Comparison of ENCODE assay signal across 13 cellular contexts in genomic region chr9:37952731-37953130, GRCh38. TPM values are rescaled to one million over a fixed set of nuclear protein-coding genes. Genes with fewer than 3 reads are reported as not detected.
DNase-seq lines count a peak whose midpoint lies in the region; FAIRE-seq and TF ChIP-seq lines count a peak whose summit lies in the region.
"Had no signal": no experiment of that assay in that cellular context is flagged by ENCODE, and none has a peak within 500 bp of the region (broad histone marks: within the 10 kb centered on the region; RNA-seq: fewer than 3 reads in every experiment).

No MANE protein-coding gene starts in this region.

- H3K4me3 ChIP-seq in AG10803 (ENCODE audit: low read length) (no peak overlapping the region), brain microvascular endothelial cell (ENCODE audit: low read depth, low read length) (no peak overlapping the region), keratinocyte (ENCODE audit: control insufficient read depth in 2 of 3, extremely low read depth in 1 of 3, insufficient read depth in 2 of 3, low read depth in 1 of 3, low read length in 3 of 3) (no peak overlapping the region), BE2C (ENCODE audit: low read depth, low read length) (no peak overlapping the region)
- H3K4me3 ChIP-seq: pancreas had no signal

- H3K4me1 Mint-ChIP-seq in HFFc6 (ENCODE audit: low read depth): peaks cover 64% of the 10 kb centered on the region
- H3K4me1 Mint-ChIP-seq in mesothelial cell of epicardium: peaks cover 16% of the 10 kb centered on the region

- peak; percentile 92 for FAIRE-seq in keratinocyte (lab: Jason Lieb, UNC)
- FAIRE-seq: pancreas had no signal

- dilution Hi-C loops in keratinocyte (cut with MboI; ENCODE audit: extremely low pct_ligation_motif_present, low sequenced_read_pairs): no loop called here

- H2AFZ ChIP-seq in keratinocyte (ENCODE audit: control insufficient read depth, low read length): no peak overlapping the region

- H3K79me2 ChIP-seq in keratinocyte (ENCODE audit: control insufficient read depth, insufficient read depth, low read length): peaks cover 5% of the 10 kb centered on the region

- peaks cover 47% of the 10 kb centered on the region for H3K36me3 Mint-ChIP-seq in HFFc6 (ENCODE audit: low read depth)
- H3K36me3 Mint-ChIP-seq in mesothelial cell of epicardium: peaks cover 38% of the 10 kb centered on the region

- H3K27me3 ChIP-seq in brain microvascular endothelial cell (replicated peaks) (no peaks in the 10 kb centered on the region), keratinocyte (ENCODE audit: control insufficient read depth, extremely low read depth, insufficient read depth, low read length) (no peaks in the 10 kb centered on the region), BE2C (no peaks in the 10 kb centered on the region)
- H3K27me3 ChIP-seq: pancreas had no signal

- H3K27ac ChIP-seq in brain microvascular endothelial cell (peak overlapping the region; percentile 90), keratinocyte (ENCODE audit: control insufficient read depth, insufficient read depth, low read length) (peak overlapping the region; percentile 95)

- no peaks in the 10 kb centered on the region for H3K9me3 ChIP-seq in keratinocyte (ENCODE audit: control insufficient read depth, low read depth, low read length)
- H3K9me3 ChIP-seq in BE2C: no peaks in the 10 kb centered on the region
- H3K9me3 ChIP-seq: pancreas had no signal

- H3K4me3 Mint-ChIP-seq in HFFc6 (peak overlapping the region; percentile 71), mesothelial cell of epicardium (no peak overlapping the region)

- H3K27me3 Mint-ChIP-seq in HFFc6 (ENCODE audit: insufficient read depth) (peaks cover 6% of the 10 kb centered on the region), mesothelial cell of epicardium (ENCODE audit: low read depth) (no peaks in the 10 kb centered on the region)

- H3K9me3 Mint-ChIP-seq in HFFc6 (peaks cover 7% of the 10 kb centered on the region; the same call in 1 of the 2 replicates), mesothelial cell of epicardium (no peaks in the 10 kb centered on the region)

- TF ChIP-seq CTCF in AG10803 (conservative IDR thresholded peaks at IDR 0.05; ENCODE audit: low read length): no peak
- TF ChIP-seq CTCF in HFFc6 (IDR thresholded peaks at IDR 0.05): no peak
- TF ChIP-seq CTCF in brain microvascular endothelial cell (IDR thresholded peaks at IDR 0.05; ENCODE audit: low read depth, low read length, missing control alignments): peak; percentile 8
- TF ChIP-seq CTCF in keratinocyte (optimal IDR thresholded peaks at IDR 0.05 in 1 of 3, IDR thresholded peaks at IDR 0.05 in 1 of 3, conservative IDR thresholded peaks at IDR 0.05 in 1 of 3; ENCODE audit: extremely low read depth in 1 of 3, insufficient read depth in 2 of 3, low read length in 3 of 3): no peak
- TF ChIP-seq CTCF in mesothelial cell of epicardium (IDR thresholded peaks at IDR 0.05; ENCODE audit: unreplicated experiment): no peak
- no peak for TF ChIP-seq CTCF in BE2C (IDR thresholded peaks at IDR 0.05; ENCODE audit: low read depth, low read length)

- peaks cover 6% of the 10 kb centered on the region for H4K20me1 ChIP-seq in keratinocyte (ENCODE audit: control insufficient read depth, extremely low read depth, insufficient read depth, low read length)

- peaks cover 5% of the 10 kb centered on the region for H3K9me1 ChIP-seq in keratinocyte (ENCODE audit: control insufficient read depth, extremely low read depth, insufficient read depth, low read length)

- peak overlapping the region; percentile 94 for H3K27ac Mint-ChIP-seq in HFFc6
- no peak overlapping the region for H3K27ac Mint-ChIP-seq in mesothelial cell of epicardium

- in situ Hi-C loops in brain microvascular endothelial cell (cut with HindIII; ENCODE audit: low pct_ligation_motif_present, low sequenced_read_pairs): no loop called here

- peaks cover 32% of the 10 kb centered on the region for H3K36me3 ChIP-seq in brain microvascular endothelial cell (replicated peaks)
- H3K36me3 ChIP-seq in keratinocyte (ENCODE audit: control insufficient read depth in 2 of 2, extremely low read depth in 1 of 2, insufficient read depth in 2 of 2, low read length in 2 of 2): peaks cover 24 to 30% of the 10 kb centered on the region in 2 experiments
- H3K36me3 ChIP-seq in BE2C: peaks cover 35% of the 10 kb centered on the region

- peak overlapping the region; percentile 68 for H3K9ac ChIP-seq in keratinocyte (ENCODE audit: control insufficient read depth, extremely low read depth, insufficient read depth, low read length)

- peak overlapping the region; percentile 86 for H3K4me2 ChIP-seq in keratinocyte (ENCODE audit: control insufficient read depth, extremely low read depth, insufficient read depth, low read depth, low read length)

- DNase-seq in AG10803 (ENCODE audit: low read depth) (peak; percentile 65), HFFc6 (peak; percentile 79), brain microvascular endothelial cell (peak; percentile 52), keratinocyte (ENCODE audit: low read depth, low spot score) (no peak), mesothelial cell of epicardium (ENCODE audit: low spot score in 2 of 2, unreplicated experiment in 2 of 2) (no peak), BE2C (no peak), NK-92 (lab: John Stamatoyannopoulos, UW; ENCODE audit: unreplicated experiment) (no peak)
- DNase-seq in stimulated activated naive CD4-positive, alpha-beta T cell (lab: John Stamatoyannopoulos, UW): no peak
- DNase-seq: activated CD4-positive, alpha-beta T cell treated with anti-CD3 and anti-CD28 coated beads for 4 hours; left cardiac atrium; SHP77 treated with DMSO at 0.1 percent for 48 hours; stimulated activated CD4-positive, alpha-beta T cell treated with anti-CD3 and anti-CD28 coated beads, Interleukin-2, amount 100 ng/mL, for 24 hours had no signal

- H3K4me1 ChIP-seq in keratinocyte (ENCODE audit: control insufficient read depth, extremely low read depth, insufficient read depth, low read length) (peaks cover 34% of the 10 kb centered on the region), BE2C (peaks cover 11% of the 10 kb centered on the region)

RNA-seq across cellular contexts. Expression of gene SLC25A51, which starts 48.8 kb away (rescaled TPM):
- 10 to 100 TPM; 29.1 to 35.0 (median 32.9) TPM for total RNA-seq in HFFc6 (2021; fragmentation: NEBNext Ultra II Directional; extraction: Animal tissue kit (Norgen Biotek cat#: 25700))
- polyA plus RNA-seq in keratinocyte: 19.5 to 31.8 TPM (median 22.2 TPM) in 3 replicates
- polyA plus RNA-seq in keratinocyte (2011; ENCODE audit: low read depth): 2.2 TPM
- polyA plus RNA-seq in keratinocyte (2011; cell fraction: cytosol; rRNA removed): 15.5 and 23.1 TPM in 2 replicates
- polyA plus RNA-seq in keratinocyte (2011; cell fraction: nucleus; rRNA removed): 22.0 and 22.4 TPM in 2 replicates
- 10.5 and 15.1 TPM in 2 replicates for polyA plus RNA-seq in keratinocyte (2012; ENCODE audit: low replicate concordance)
- polyA minus RNA-seq in keratinocyte: 39.0 to 66.1 TPM (median 46.3 TPM) in 3 replicates
- 34.7 TPM for polyA minus RNA-seq in keratinocyte (2011; cell fraction: cytosol; rRNA and poly(A)+ RNA removed)
- 20.3 and 47.3 TPM in 2 replicates for polyA minus RNA-seq in keratinocyte (2011; cell fraction: nucleus; rRNA and poly(A)+ RNA removed)
- 22.1 to 26.0 TPM (median 22.6 TPM) in 3 replicates for total RNA-seq in mesothelial cell of epicardium
- 6.5 TPM for polyA plus RNA-seq in BE2C (2012; ENCODE audit: insufficient read depth, insufficient read length, low read depth)

Comparison
In these comparisons a context has a peak if more than half of its experiments do, and no peak if none do; other contexts are left out.
1. DNase-seq: peak in AG10803 (single experiment), HFFc6 (single experiment) and brain microvascular endothelial cell (single experiment); none in keratinocyte (single experiment), mesothelial cell of epicardium (0 of 2), BE2C (single experiment), stimulated activated naive CD4-positive, alpha-beta T cell (0 of 6) and NK-92 (single experiment).